17 cellular contexts compared by ENCODE assay signal in the genomic region with DNA sequence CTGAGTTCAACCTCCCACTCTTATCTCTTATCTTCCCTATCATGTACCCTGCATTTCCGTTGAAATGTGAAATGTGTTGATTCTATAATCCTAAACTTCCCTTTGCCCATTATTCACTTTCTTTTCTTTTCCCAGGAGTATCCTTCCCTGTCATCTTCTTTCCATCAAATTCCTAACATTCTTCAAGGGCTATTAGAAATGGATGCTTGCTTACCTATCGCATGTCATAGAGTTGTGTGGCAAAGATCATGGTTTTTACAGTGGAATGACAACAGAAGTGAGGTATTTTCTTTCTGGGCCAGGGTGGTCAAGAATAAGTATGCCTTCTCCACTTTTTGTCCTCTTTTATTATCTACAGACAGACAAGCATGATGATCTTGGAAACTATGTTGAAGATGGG.
DNase-seq lines count a peak whose midpoint lies in the region; ATAC-seq and TF ChIP-seq lines count a peak whose summit lies in the region.
"Had no signal": no experiment of that assay in that cellular context is flagged by ENCODE, and none has a peak within 500 bp of the region (broad histone marks: within the 10 kb centered on the region; RNA-seq: fewer than 3 reads in every experiment).

No MANE protein-coding gene starts in this region.

- in situ Hi-C loops in gastrocnemius medialis (cut with MboI; ENCODE audit: low sequenced_read_pairs in 4 of 4) = no loop called here

- CTCF ChIA-PET in OCI-LY7 (lab: Charles Lee; ENCODE audit: unreplicated experiment) = no interaction called here

- POLR2A ChIA-PET in OCI-LY7 (lab: Charles Lee) = no interaction called here

- 0 out of 2 replicates have a peak overlapping the region, but pooled peaks have one; percentile 15 for H2AFZ ChIP-seq in OCI-LY7 (ENCODE audit: low read length)
- H2AFZ ChIP-seq: PC-9 had no signal

- BruUV-seq in OCI-LY7 (replicated peaks; lab: Mats Ljungman, UMichigan) = no TSS peak

- no peaks in the 10 kb centered on the region for H4K20me1 ChIP-seq in OCI-LY7 (ENCODE audit: insufficient read depth, low read length)

- H3K27ac ChIP-seq in OCI-LY7 (ENCODE audit: low read depth, low read length, poor library complexity, severe bottlenecking) (no peak overlapping the region), coronary artery (peak overlapping the region; percentile 73 to 88), gastrocnemius medialis (peak overlapping the region in 3 of 4 donors; percentile 17 to 71 (median 32)), gastroesophageal sphincter (peak overlapping the region in 2 of 4 donors; percentile 66 to 79)
- H3K27ac ChIP-seq: PC-9 had no signal

- H3K79me2 ChIP-seq in OCI-LY7 (ENCODE audit: insufficient read depth, low read depth, low read length) = no peaks in the 10 kb centered on the region

- no peak for TF ChIP-seq EP300 in gastroesophageal sphincter (IDR thresholded peaks at IDR 0.05)

- 59 to 60% methylated on average over 2 of the region's 2 CpGs for WGBS in gastroesophageal sphincter (ENCODE audit: low coverage in 1 of 2), 2 donors

- H3K9me2 ChIP-seq in OCI-LY7 (ENCODE audit: insufficient read depth, low read length) = no peaks in the 10 kb centered on the region

- no peak for DNase-seq in OCI-LY7 (ENCODE audit: low spot score)
- DNase-seq in coronary artery (ENCODE audit: low spot score) = no peak
- DNase-seq in gastrocnemius medialis = no peak
- no peak for DNase-seq in SHP77 treated with DMSO at 0.1 percent for 48 hours (lab: John Stamatoyannopoulos, UW)
- DNase-seq in hippocampal formation (lab: John Stamatoyannopoulos, UW) = no peak
- DNase-seq in activated effector memory CD4-positive, alpha-beta T cell treated with Interleukin-2 at 50 U/mL for 16 hours = no peak
- DNase-seq: ACHN; CD4-positive, CD25-positive, alpha-beta regulatory T cell; DMS53; MV-4-11; NCI-H1417; NCI-H1930; NCI-H2171 treated with DMSO at 0.1 percent for 48 hours; NCI-H510A; NCI-H774; PC-9 had no signal

- TF ChIP-seq CTCF in OCI-LY7 (conservative IDR thresholded peaks at IDR 0.05; ENCODE audit: low read length) (no peak), coronary artery (IDR thresholded peaks at IDR 0.05) (no peak), gastrocnemius medialis (IDR thresholded peaks at IDR 0.05 in 4 of 5, conservative IDR thresholded peaks at IDR 0.05 in 1 of 5) (no peak), gastroesophageal sphincter (IDR thresholded peaks at IDR 0.05) (no peak)

- ATAC-seq in gastrocnemius medialis (no peak), gastroesophageal sphincter (no peak)

- no peak overlapping the region for H3K4me3 ChIP-seq in OCI-LY7 (ENCODE audit: low read depth, low read length, poor library complexity, severe bottlenecking)
- H3K4me3 ChIP-seq in coronary artery = no peak overlapping the region
- no peak overlapping the region for H3K4me3 ChIP-seq in gastrocnemius medialis
- H3K4me3 ChIP-seq in gastroesophageal sphincter = no peak overlapping the region
- H3K4me3 ChIP-seq: PC-9 had no signal

- intact Hi-C loops in OCI-LY7 (cut with micrococcal nuclease; ENCODE audit: unreplicated experiment) = no loop called here
- intact Hi-C loops in gastrocnemius medialis (cut with DNase I; ENCODE audit: low total_unique reads) = no loop called here

- no peak overlapping the region for H3K4me2 ChIP-seq in OCI-LY7 (ENCODE audit: low read length)
- H3K4me2 ChIP-seq: PC-9 had no signal

- no peak for TF ChIP-seq POLR2A in gastrocnemius medialis (IDR thresholded peaks at IDR 0.05)
- TF ChIP-seq POLR2A in gastroesophageal sphincter (IDR thresholded peaks at IDR 0.05) = no peak

- no peaks in the 10 kb centered on the region for H3K27me3 ChIP-seq in gastrocnemius medialis
- no peaks in the 10 kb centered on the region for H3K27me3 ChIP-seq in gastroesophageal sphincter

- no peaks in the 10 kb centered on the region for H3K4me1 ChIP-seq in OCI-LY7 (ENCODE audit: insufficient read depth, low read length, poor library complexity, severe bottlenecking)
- peaks cover 31 to 42% of the 10 kb centered on the region in 2 donors for H3K4me1 ChIP-seq in gastrocnemius medialis
- peaks cover 8 to 50% (median 21%) of the 10 kb centered on the region in 3 donors for H3K4me1 ChIP-seq in gastroesophageal sphincter

- H3K9me3 ChIP-seq in OCI-LY7 (ENCODE audit: low read length) (no peaks in the 10 kb centered on the region), gastrocnemius medialis (no peaks in the 10 kb centered on the region), gastroesophageal sphincter (no peaks in the 10 kb centered on the region)

- H3K36me3 ChIP-seq in OCI-LY7 (ENCODE audit: insufficient read depth, low read length) (no peaks in the 10 kb centered on the region), gastrocnemius medialis (no peaks in the 10 kb centered on the region), gastroesophageal sphincter (no peaks in the 10 kb centered on the region)
